Comparison of ENCODE assay signal across 12 cellular contexts in the genomic region with DNA sequence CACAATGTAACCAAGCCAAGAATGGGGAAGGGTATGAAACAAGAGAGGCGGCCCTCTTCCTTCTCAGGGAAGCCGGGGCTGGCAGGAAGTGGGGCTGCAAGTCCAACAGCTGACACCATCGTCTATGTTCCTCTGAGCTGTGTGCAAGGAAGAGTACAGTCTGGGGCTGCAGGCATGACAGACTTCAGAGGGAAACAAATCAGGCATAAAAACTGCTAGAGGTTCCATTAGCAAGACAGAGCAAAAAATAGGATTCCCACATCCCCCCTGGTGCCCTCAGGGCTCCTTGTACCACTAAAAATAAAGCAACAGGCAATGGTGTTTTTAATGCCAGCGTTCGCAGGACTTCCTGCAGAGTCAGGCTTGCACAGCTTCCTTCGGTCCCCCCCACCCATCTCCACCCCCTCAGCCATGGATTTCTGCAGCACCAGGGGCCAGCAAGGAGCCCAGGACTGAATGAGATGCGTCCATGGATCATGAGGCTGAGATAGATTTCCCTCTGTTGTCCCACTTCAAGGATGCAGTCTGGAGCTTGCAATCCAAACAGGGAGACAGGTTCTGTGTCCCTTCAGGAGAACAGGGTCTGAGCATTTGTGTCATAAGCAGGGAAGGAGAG. TPM values are rescaled to one million over a fixed set of nuclear protein-coding genes. Genes with fewer than 3 reads are reported as not detected.
DNase-seq lines count a peak whose midpoint lies in the region; ATAC-seq and TF ChIP-seq lines count a peak whose summit lies in the region.
"Had no signal": no experiment of that assay in that cellular context is flagged by ENCODE, and none has a peak within 500 bp of the region (broad histone marks: within the 10 kb centered on the region; RNA-seq: fewer than 3 reads in every experiment).

No MANE protein-coding gene starts in this region.

- DNase-seq in central memory CD8-positive, alpha-beta T cell (ENCODE audit: low spot score in 2 of 2): no peak
- DNase-seq in NCI-H2171 (lab: John Stamatoyannopoulos, UW) (no peak), A172 (ENCODE audit: low spot score) (no peak), dorsolateral prefrontal cortex (no peak)
- DNase-seq: CD4-positive, alpha-beta memory T cell; uterus had no signal

- no peaks in the 10 kb centered on the region for H3K9me3 ChIP-seq in BLaER1
- H3K9me3 ChIP-seq: uterus had no signal

- no peaks in the 10 kb centered on the region for H3K79me2 ChIP-seq in KMS-11 (ENCODE audit: insufficient read depth, low read depth)

- H3K36me3 Mint-ChIP-seq in central memory CD8-positive, alpha-beta T cell (ENCODE audit: insufficient read depth): no peaks in the 10 kb centered on the region
- H3K36me3 Mint-ChIP-seq in nephron (ENCODE audit: low read depth): no peaks in the 10 kb centered on the region
- H3K36me3 Mint-ChIP-seq: activated naive CD4-positive, alpha-beta T cell treated with anti-CD3 and anti-CD28 coated beads, Interleukin-2, amount 50 U/mL, for 24 hours; CD4-positive, alpha-beta memory T cell had no signal

- peaks cover 13% of the 10 kb centered on the region for H3K4me1 Mint-ChIP-seq in central memory CD8-positive, alpha-beta T cell
- peaks cover 16% of the 10 kb centered on the region for H3K4me1 Mint-ChIP-seq in nephron
- H3K4me1 Mint-ChIP-seq: endodermal cell had no signal

- H3K4me1 ChIP-seq in BLaER1: peaks cover 86% of the 10 kb centered on the region
- H3K4me1 ChIP-seq in KMS-11 (ENCODE audit: low read depth, poor library complexity, severe bottlenecking): peaks cover 16% of the 10 kb centered on the region
- H3K4me1 ChIP-seq: uterus had no signal

- no peaks in the 10 kb centered on the region for H4K20me1 ChIP-seq in BLaER1
- no peaks in the 10 kb centered on the region for H4K20me1 ChIP-seq in KMS-11 (ENCODE audit: insufficient read depth)

- peak overlapping the region; percentile 97 for H3K4me2 ChIP-seq in BLaER1
- H3K4me2 ChIP-seq in KMS-11: peak overlapping the region; percentile 16; the same call in 1 of the 2 replicates

- TF ChIP-seq CTCF in KMS-11 (conservative IDR thresholded peaks at IDR 0.05; ENCODE audit: low read depth, low read length) (no peak), nephron (IDR thresholded peaks at IDR 0.05; ENCODE audit: unreplicated experiment in 3 of 3) (no peak), dorsolateral prefrontal cortex (IDR thresholded peaks at IDR 0.05 in 54 of 56, conservative IDR thresholded peaks at IDR 0.05 in 2 of 56; ENCODE audit: low read depth in 1 of 56, partially characterized antibody in 56 of 56) (no peak)

- intact Hi-C loops in dorsolateral prefrontal cortex (cut with DNase I): no loop called here

- H3K36me3 ChIP-seq in BLaER1: no peaks in the 10 kb centered on the region
- H3K36me3 ChIP-seq in KMS-11 (ENCODE audit: insufficient read depth): no peaks in the 10 kb centered on the region
- H3K36me3 ChIP-seq: uterus had no signal

- H3K9me3 Mint-ChIP-seq in central memory CD8-positive, alpha-beta T cell: no peaks in the 10 kb centered on the region
- no peaks in the 10 kb centered on the region for H3K9me3 Mint-ChIP-seq in nephron
- H3K9me3 Mint-ChIP-seq: activated naive CD4-positive, alpha-beta T cell treated with anti-CD3 and anti-CD28 coated beads, Interleukin-2, amount 50 U/mL, for 24 hours; CD4-positive, alpha-beta memory T cell; endodermal cell had no signal

- H2AFZ ChIP-seq in KMS-11 (ENCODE audit: low read depth): no peak overlapping the region

- peak overlapping the region; percentile 27 for H3K4me3 Mint-ChIP-seq in central memory CD8-positive, alpha-beta T cell
- H3K4me3 Mint-ChIP-seq in nephron: peak overlapping the region in 2 of 3 experiments; percentile 2 to 9
- H3K4me3 Mint-ChIP-seq: activated naive CD4-positive, alpha-beta T cell treated with anti-CD3 and anti-CD28 coated beads, Interleukin-2, amount 50 U/mL, for 24 hours; endodermal cell had no signal

- H3K27ac ChIP-seq in BLaER1 (peak overlapping the region; percentile 76), KMS-11 (no peak overlapping the region), dorsolateral prefrontal cortex (peak overlapping the region in 29 of 59 donors; percentile 1 to 57 (median 28))
- H3K27ac ChIP-seq: uterus had no signal

- peak overlapping the region; percentile 32 for H3K27ac Mint-ChIP-seq in central memory CD8-positive, alpha-beta T cell (ENCODE audit: low read depth)
- H3K27ac Mint-ChIP-seq in nephron: peak overlapping the region in 2 of 3 experiments; percentile 25 to 71
- H3K27ac Mint-ChIP-seq: activated naive CD4-positive, alpha-beta T cell treated with anti-CD3 and anti-CD28 coated beads, Interleukin-2, amount 50 U/mL, for 24 hours; CD4-positive, alpha-beta memory T cell; endodermal cell had no signal

- H3K9ac ChIP-seq in BLaER1 (peak overlapping the region; percentile 62), KMS-11 (no peak overlapping the region)

- peak; percentile 47 for ATAC-seq in central memory CD8-positive, alpha-beta T cell (replicated peaks; ENCODE audit: extremely low read depth, poor library complexity, severe bottlenecking)
- ATAC-seq in GM21786 (IDR thresholded peaks at IDR 0.05; ENCODE audit: unreplicated experiment): no peak

- H3K27me3 Mint-ChIP-seq in central memory CD8-positive, alpha-beta T cell: peaks cover 22% of the 10 kb centered on the region
- H3K27me3 Mint-ChIP-seq in nephron (ENCODE audit: low read depth): peaks cover 23% of the 10 kb centered on the region

- H3K4me3 ChIP-seq in BLaER1 (peak overlapping the region; percentile 54; the same call in 1 of the 2 replicates), KMS-11 (IDR thresholded peaks at IDR 0.05; ENCODE audit: insufficient read depth, low read depth, low read length) (no peak overlapping the region), dorsolateral prefrontal cortex (peak overlapping the region in 3 of 59 donors; percentile 1 to 35 (median 22))
- H3K4me3 ChIP-seq: uterus had no signal

- H3K27me3 ChIP-seq in BLaER1 (no peaks in the 10 kb centered on the region), KMS-11 (ENCODE audit: insufficient read depth, low read depth) (no peaks in the 10 kb centered on the region), dorsolateral prefrontal cortex (no peaks in the 10 kb centered on the region)
- H3K27me3 ChIP-seq: uterus had no signal

RNA-seq across cellular contexts. Expression of a gene that starts 34.6 kb away (rescaled TPM):
- total RNA-seq in A172 (2014; rRNA removed; shearing (Covaris generic)): 38.5 and 50.7 TPM in 2 replicates
- 100 to 1,000 TPM; 110 to 286 (median 217) TPM for total RNA-seq in dorsolateral prefrontal cortex
- total RNA-seq: CD4-positive, alpha-beta memory T cell had no signal
